In the genomic region with DNA sequence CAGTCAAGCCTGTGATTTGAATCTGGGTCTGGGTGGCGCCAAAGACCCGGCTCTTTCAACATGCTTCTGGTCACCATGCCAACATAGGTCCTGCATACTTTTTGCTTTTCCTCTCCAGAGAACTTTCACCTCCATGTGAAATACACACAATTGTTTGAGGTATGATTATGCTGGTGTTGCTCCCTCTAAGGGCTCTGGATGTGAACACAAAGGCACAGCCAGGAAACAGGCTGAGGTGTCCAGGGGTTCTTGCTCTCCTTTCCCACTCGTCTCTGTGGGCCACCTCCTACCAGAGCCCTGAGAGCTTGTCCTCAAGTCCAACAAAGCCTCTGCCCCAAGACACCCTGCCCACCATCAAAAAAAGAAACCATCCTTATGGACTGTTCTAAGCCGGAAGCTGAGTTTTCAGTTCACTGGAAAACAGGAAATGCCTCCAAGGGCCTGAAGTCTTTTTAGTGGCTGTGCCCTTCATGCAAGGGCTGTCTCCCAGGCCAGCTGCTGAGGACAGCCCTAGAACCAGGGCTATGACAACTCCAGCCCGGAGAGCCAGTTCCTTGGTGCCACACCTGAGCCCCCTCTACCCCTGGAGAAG, we compare ENCODE assay signal across 1 cellular context.
TF ChIP-seq lines count a peak whose summit lies in the region.

No MANE protein-coding gene starts in this region.

TF ChIP-seq in HepG2, 621 proteins besides CTCF, POLR2A, EP300 and RAD21 (continued from another document):
- TF ChIP-seq, protein P1, sequence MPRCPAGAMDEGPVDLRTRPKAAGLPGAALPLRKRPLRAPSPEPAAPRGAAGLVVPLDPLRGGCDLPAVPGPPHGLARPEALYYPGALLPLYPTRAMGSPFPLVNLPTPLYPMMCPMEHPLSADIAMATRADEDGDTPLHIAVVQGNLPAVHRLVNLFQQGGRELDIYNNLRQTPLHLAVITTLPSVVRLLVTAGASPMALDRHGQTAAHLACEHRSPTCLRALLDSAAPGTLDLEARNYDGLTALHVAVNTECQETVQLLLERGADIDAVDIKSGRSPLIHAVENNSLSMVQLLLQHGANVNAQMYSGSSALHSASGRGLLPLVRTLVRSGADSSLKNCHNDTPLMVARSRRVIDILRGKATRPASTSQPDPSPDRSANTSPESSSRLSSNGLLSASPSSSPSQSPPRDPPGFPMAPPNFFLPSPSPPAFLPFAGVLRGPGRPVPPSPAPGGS (CRISPR knock-in tag; IDR thresholded peaks at IDR 0.05), result 0 out of 2 replicates have a peak, but pooled peaks have one; percentile 34
- TF ChIP-seq ZNF619 (CRISPR knock-in tag; IDR thresholded peaks at IDR 0.05), result no peak
